Comparison of ENCODE assay signal across 8 cellular contexts in genomic region chr6:20708367-20709124, GRCh38.
DNase-seq lines count a peak whose midpoint lies in the region; ATAC-seq and TF ChIP-seq lines count a peak whose summit lies in the region.

No MANE protein-coding gene starts in this region.

- H3K4me3 Mint-ChIP-seq in Calu3 (ENCODE audit: low read depth, unreplicated experiment): no peak overlapping the region

- intact Hi-C loops in Calu3 (cut with micrococcal nuclease; ENCODE audit: unreplicated experiment): no loop called here

- peak overlapping the region; percentile 41 for H3K27ac ChIP-seq in WERI-Rb-1

- H3K27me3 Mint-ChIP-seq in Calu3 (ENCODE audit: unreplicated experiment): no peaks in the 10 kb centered on the region

- H3K36me3 ChIP-seq in WERI-Rb-1: peaks cover 2% of the 10 kb centered on the region; the same call in 1 of the 2 replicates

- no peaks in the 10 kb centered on the region for H3K9me3 ChIP-seq in WERI-Rb-1 (ENCODE audit: severe bottlenecking)

- peak in 1 of 2 donors; percentile 33 for DNase-seq in activated naive CD4-positive, alpha-beta T cell treated with anti-CD3 and anti-CD28 coated beads, Interleukin-2, amount 50 U/mL, for 72 hours (ENCODE audit: low spot score in 2 of 2)
- DNase-seq in activated naive CD4-positive, alpha-beta T cell treated with anti-CD3 and anti-CD28 coated beads, Interleukin-2, amount 50 U/mL, for 16 hours: no peak
- DNase-seq in WERI-Rb-1 (no peak), NCI-H774 (lab: John Stamatoyannopoulos, UW) (no peak), Calu3 (no peak), pons (ENCODE audit: low spot score) (no peak)
- DNase-seq in stimulated activated naive CD8-positive, alpha-beta T cell treated with anti-CD3 and anti-CD28 coated beads, Interleukin-15, Interleukin-2, amounts not matched to agents 100 U/mL and 50 U/mL, for 24 hours: peak; percentile 48

- no peak overlapping the region for H3K27ac Mint-ChIP-seq in activated naive CD4-positive, alpha-beta T cell treated with anti-CD3 and anti-CD28 coated beads, Interleukin-2, amount 50 U/mL, for 72 hours
- H3K27ac Mint-ChIP-seq in Calu3 (ENCODE audit: unreplicated experiment): no peak overlapping the region

- peaks cover 0 to 8% of the 10 kb centered on the region in 2 donors for H3K36me3 Mint-ChIP-seq in activated naive CD4-positive, alpha-beta T cell treated with anti-CD3 and anti-CD28 coated beads, Interleukin-2, amount 50 U/mL, for 72 hours
- H3K36me3 Mint-ChIP-seq in Calu3 (ENCODE audit: insufficient read depth, unreplicated experiment): peaks cover 9% of the 10 kb centered on the region

- no peak for TF ChIP-seq CTCF in WERI-Rb-1 (IDR thresholded peaks at IDR 0.05; ENCODE audit: low read depth, low read length)
- TF ChIP-seq CTCF in Calu3 (IDR thresholded peaks at IDR 0.05; ENCODE audit: unreplicated experiment): no peak

- H3K27me3 ChIP-seq in WERI-Rb-1 (ENCODE audit: insufficient read depth, low read depth, severe bottlenecking): no peaks in the 10 kb centered on the region

- peaks cover 66% of the 10 kb centered on the region for H3K4me1 Mint-ChIP-seq in Calu3 (ENCODE audit: low read depth, unreplicated experiment)

- ATAC-seq in activated naive CD4-positive, alpha-beta T cell treated with anti-CD3 and anti-CD28 coated beads, Interleukin-2, amount 50 U/mL, for 72 hours: peak; percentile 63 to 83
- peak; percentile 71 for ATAC-seq in HG02938 (IDR thresholded peaks at IDR 0.05; ENCODE audit: unreplicated experiment)
- ATAC-seq in stimulated activated naive CD8-positive, alpha-beta T cell treated with anti-CD3 and anti-CD28 coated beads, Interleukin-15, Interleukin-2, amounts not matched to agents 100 U/mL and 50 U/mL, for 24 hours: peak; percentile 77

- H3K4me3 ChIP-seq in WERI-Rb-1 (ENCODE audit: low read depth, low read length): no peak overlapping the region

- CTCF ChIA-PET in Calu3 (lab: Charles Lee): no interaction called here

- no peaks in the 10 kb centered on the region for H3K9me3 Mint-ChIP-seq in activated naive CD4-positive, alpha-beta T cell treated with anti-CD3 and anti-CD28 coated beads, Interleukin-2, amount 50 U/mL, for 72 hours
- no peaks in the 10 kb centered on the region for H3K9me3 Mint-ChIP-seq in Calu3 (ENCODE audit: low read depth, unreplicated experiment)

- BruUV-seq in Calu3 (replicated peaks; lab: Mats Ljungman, UMichigan): no TSS peak
